ENCODE assay signal across 23 cellular contexts in the genomic region with DNA sequence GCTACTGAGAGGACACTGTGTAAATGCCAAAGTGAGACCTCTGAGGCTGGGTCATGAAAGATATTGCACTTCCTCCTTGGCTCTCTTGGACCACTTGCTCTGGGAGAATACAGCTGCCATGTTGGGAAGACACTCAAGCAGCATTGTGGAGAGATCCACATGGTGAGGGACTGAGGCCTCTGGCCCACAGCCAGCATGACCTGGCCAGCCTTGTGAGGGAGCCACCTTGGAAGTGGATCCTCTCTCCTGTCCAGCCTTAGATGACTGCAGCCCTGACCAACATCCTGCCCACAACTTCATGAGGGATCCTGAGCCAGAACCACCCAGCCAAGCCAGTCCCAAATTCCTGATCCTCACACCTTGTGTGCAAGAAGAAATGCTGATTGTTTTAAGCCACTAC. TPM values are rescaled to one million over a fixed set of nuclear protein-coding genes. Genes with fewer than 3 reads are reported as not detected.
DNase-seq lines count a peak whose midpoint lies in the region; ATAC-seq and TF ChIP-seq lines count a peak whose summit lies in the region.
"Had no signal": no experiment of that assay in that cellular context is flagged by ENCODE, and none has a peak within 500 bp of the region (broad histone marks: within the 10 kb centered on the region; RNA-seq: fewer than 3 reads in every experiment).

No MANE protein-coding gene starts in this region.

- H2AFZ ChIP-seq in neuronal stem cell (ENCODE audit: low read length): no peak overlapping the region

- H3K4ac ChIP-seq in neuronal stem cell (ENCODE audit: low read length): no peak overlapping the region

- no peak overlapping the region for H2BK15ac ChIP-seq in neuronal stem cell (ENCODE audit: low read length)

- H3K4me1 ChIP-seq in neuronal stem cell (ENCODE audit: control insufficient read depth in 2 of 2, insufficient read depth in 1 of 2, low read depth in 1 of 2, low read length in 2 of 2): peaks cover 0 to 2% of the 10 kb centered on the region in 2 donors
- H3K4me1 ChIP-seq in thyroid gland: peaks cover 11 to 20% of the 10 kb centered on the region in 2 donors

- ATAC-seq in Right ventricle myocardium inferior (no peak), left cardiac atrium (no peak)
- ATAC-seq: GM12878 had no signal

- no peak overlapping the region for H3K9ac ChIP-seq in neuronal stem cell (ENCODE audit: low read depth, low read length, poor library complexity)

- no peak overlapping the region for H3K4me2 ChIP-seq in neuronal stem cell (ENCODE audit: insufficient read depth, low read length, poor library complexity, severe bottlenecking)

- no peak overlapping the region for H3K14ac ChIP-seq in neuronal stem cell (ENCODE audit: low read length)

- H3K79me1 ChIP-seq in neuronal stem cell (ENCODE audit: low read depth, low read length): no peaks in the 10 kb centered on the region

- peak overlapping the region; percentile 4 for H2AK5ac ChIP-seq in neuronal stem cell (ENCODE audit: low read depth, low read length)

- no peak for TF ChIP-seq CTCF in thyroid gland (IDR thresholded peaks at IDR 0.05)

- no peak overlapping the region for H2BK5ac ChIP-seq in neuronal stem cell (ENCODE audit: low read length)

- DNase-seq in Right ventricle myocardium inferior (ENCODE audit: missing footprints) (peak; percentile 63), left cardiac atrium (no peak), M059J (ENCODE audit: low read depth) (peak; percentile 32), neuronal stem cell (ENCODE audit: low spot score) (no peak), thyroid gland (peak; percentile 23 to 24), inferior parietal cortex (ENCODE audit: extremely low spot score) (no peak)
- DNase-seq in effector CD8-positive, alpha-beta T cell (lab: John Stamatoyannopoulos, UW): no peak
- DNase-seq: 8988T, AML-193, DMS 273 treated with DMSO at 0.1 percent for 48 hours, DMS79 treated with DMSO at 0.1 percent for 48 hours, MV-4-11, NCI-H1105 treated with DMSO at 0.1 percent for 48 hours, NCI-H1694, NCI-H2081, NCI-H2171, NCI-H524 treated with DMSO at 0.1 percent for 48 hours, SIG-M5 had no signal

- H4K91ac ChIP-seq in neuronal stem cell (ENCODE audit: low read depth, low read length, poor library complexity): no peak overlapping the region

- intact Hi-C loops in Right ventricle myocardium inferior (cut with DNase I): loop anchor here (2.0 kb wide), 1 partner anchor 36 kb away; no protein-coding TSS in a partner anchor
- intact Hi-C loops in left cardiac atrium (cut with DNase I): loop anchor here (5.0 to 10.0 kb wide), 2 partner anchors 36 to 232 kb away; no protein-coding TSS in a partner anchor
- intact Hi-C loops in thyroid gland (cut with DNase I): no loop called here

- H3K9me3 ChIP-seq in neuronal stem cell (replicated peaks in 1 of 2; ENCODE audit: control insufficient read depth in 2 of 2, insufficient read depth in 1 of 2, low read depth in 1 of 2, low read length in 2 of 2) (no peaks in the 10 kb centered on the region), thyroid gland (no peaks in the 10 kb centered on the region)

- H3K23ac ChIP-seq in neuronal stem cell (ENCODE audit: low read depth, low read length, poor library complexity): no peak overlapping the region

- no peak overlapping the region for H4K8ac ChIP-seq in neuronal stem cell (ENCODE audit: low read depth, low read length)

- H3K4me3 ChIP-seq in neuronal stem cell (ENCODE audit: low read length in 2 of 2) (no peak overlapping the region), thyroid gland (replicated peaks in 1 of 3) (no peak overlapping the region)
- H3K4me3 ChIP-seq: GM12878 had no signal

- peaks cover 0 to 9% (median 0%) of the 10 kb centered on the region in 3 experiments for H3K27me3 ChIP-seq in neuronal stem cell (ENCODE audit: control insufficient read depth in 3 of 3, insufficient read depth in 3 of 3, low read depth in 1 of 3, low read length in 3 of 3)
- H3K27me3 ChIP-seq in thyroid gland: no peaks in the 10 kb centered on the region

- no peak overlapping the region for H3K18ac ChIP-seq in neuronal stem cell (ENCODE audit: low read length)

- TF ChIP-seq POLR2A in thyroid gland (IDR thresholded peaks at IDR 0.05): no peak

- H3K27ac ChIP-seq in neuronal stem cell (replicated peaks; ENCODE audit: low read length) (no peak overlapping the region), thyroid gland (peak overlapping the region; percentile 11 to 69 (median 44))
- H3K27ac ChIP-seq: RWPE1 had no signal

- H2BK12ac ChIP-seq in neuronal stem cell (ENCODE audit: low read length): no peak overlapping the region

- no peak overlapping the region for H2BK120ac ChIP-seq in neuronal stem cell (ENCODE audit: low read depth, low read length)

- H3K36me3 ChIP-seq in neuronal stem cell (replicated peaks in 1 of 2; ENCODE audit: control insufficient read depth in 2 of 2, insufficient read depth in 2 of 2, low read length in 2 of 2) (no peaks in the 10 kb centered on the region), thyroid gland (no peaks in the 10 kb centered on the region)

RNA-seq across cellular contexts. Expression of a gene that starts 30.4 kb away (rescaled TPM):
- total RNA-seq in Right ventricle myocardium inferior (17,829 TPM), left cardiac atrium (1,000 to 10,000 TPM; 7,141 to 7,312 TPM), thyroid gland (1 to 10 TPM in 1 of 4 donors, under 1 TPM in 1, not detected in 2; 0.45 to 1.8 TPM)
- 0.30 and 0.94 TPM in 2 replicates for total RNA-seq in M059J (2014; rRNA removed; shearing (Covaris generic))
- polyA plus RNA-seq in neuronal stem cell (2013, experiment 1 of 2): 0.26 TPM
- 0.19 TPM for polyA plus RNA-seq in neuronal stem cell (2013, experiment 2 of 2)
- total RNA-seq: H4, OCI-LY7 had no signal
- polyA plus RNA-seq: AG04450 had no signal

RNA-seq across cellular contexts. Expression of a gene that starts 46.1 kb away (rescaled TPM):
- total RNA-seq in Right ventricle myocardium inferior: 9.5 TPM
- 1 to 10 TPM; 2.7 to 4.0 TPM for total RNA-seq in left cardiac atrium
- 1.6 and 2.4 TPM in 2 replicates for total RNA-seq in M059J (2014; rRNA removed; shearing (Covaris generic))
- 0.29 TPM for polyA plus RNA-seq in neuronal stem cell (2013, experiment 1 of 2)
- polyA plus RNA-seq in neuronal stem cell (2013, experiment 2 of 2): 0.28 TPM
- total RNA-seq in thyroid gland: 1 to 10 TPM in 2 of 4 donors, under 1 TPM in 2; 0.13 to 1.6 (median 0.97) TPM
- total RNA-seq: GM12878 had no signal

Comparison
In these comparisons a context has a peak if more than half of its experiments do, and no peak if none do; other contexts are left out.
1. DNase-seq: peak in Right ventricle myocardium inferior (single experiment), M059J (single experiment) and thyroid gland (2 of 2); none in left cardiac atrium (single experiment), neuronal stem cell (single experiment), effector CD8-positive, alpha-beta T cell (single experiment) and inferior parietal cortex (single experiment).
2. RNA of a gene that starts 30.4 kb away (total RNA-seq): 17,829 TPM in Right ventricle myocardium inferior (single experiment) and 7,141 to 7,312 TPM in left cardiac atrium; 0.30 to 0.94 TPM in M059J and 0.45 to 1.8 TPM in thyroid gland; every median in the first group is over 1,000 times any median in the second.